ENCODE assay signal across 1 cellular context in genomic region chrX:112849010-112849409, GRCh38.
TF ChIP-seq lines count a peak whose summit lies in the region.

No MANE protein-coding gene starts in this region.

TF ChIP-seq in IMR-90, 13 proteins besides CTCF, POLR2A, EP300 and RAD21 (continued from another document):
- TF ChIP-seq CEBPB (IDR thresholded peaks at IDR 0.05; ENCODE audit: low read depth, low read length) (no peak), FOS (IDR thresholded peaks at IDR 0.05; ENCODE audit: low read depth, low read length) (no peak), SMC3 (IDR thresholded peaks at IDR 0.05; ENCODE audit: low read depth, low read length) (no peak)
